Comparison of ENCODE assay signal across 27 cellular contexts in the genomic region with DNA sequence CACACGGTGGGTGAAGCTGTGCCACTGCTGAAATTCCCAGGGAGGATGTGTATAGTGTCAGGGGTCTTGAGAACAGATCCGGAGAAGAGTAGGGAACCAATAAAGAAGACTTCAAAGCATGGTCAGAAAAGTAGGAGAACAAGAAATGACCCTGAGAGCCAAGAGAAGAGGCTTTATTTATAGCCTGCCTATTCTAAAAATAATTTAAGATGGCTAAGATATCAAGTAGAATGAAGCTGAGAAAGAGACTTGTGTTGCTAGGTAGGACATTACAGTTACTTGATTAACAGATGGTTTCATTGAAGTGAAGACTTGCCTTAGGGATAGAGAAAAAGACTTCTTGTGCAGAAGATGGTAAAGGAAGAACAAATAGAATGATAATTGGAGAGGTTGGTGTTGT.
"Had no signal": no experiment of that assay in that cellular context is flagged by ENCODE, and none has a peak within 500 bp of the region (broad histone marks: within the 10 kb centered on the region; RNA-seq: fewer than 3 reads in every experiment).

No MANE protein-coding gene starts in this region.

- H3K4me3 ChIP-seq: adrenal gland, body of pancreas, colonic mucosa, heart left ventricle had no signal

- H3K9me3 ChIP-seq: adrenal gland had no signal

- ATAC-seq: activated CD4-positive, alpha-beta T cell treated with anti-CD3 and anti-CD28 coated beads for 36 hours; activated CD8-positive, alpha-beta memory T cell treated with anti-CD3 and anti-CD28 coated beads, Interleukin-2, amount 10 ng/mL, durations not matched to agents 7 days and 5 days; activated CD8-positive, alpha-beta T cell treated with anti-CD3 and anti-CD28 coated beads, Interleukin-2, amount 10 ng/mL, durations not matched to agents 7 days and 5 days; activated naive CD8-positive, alpha-beta T cell treated with anti-CD3 and anti-CD28 coated beads, Interleukin-2, amount 50 U/mL, for 24 hours; activated T-cell treated with anti-CD3 and anti-CD28 coated beads, Interleukin-2, amount 50 U/mL, for 72 hours; body of pancreas; esophagus mucosa; heart left ventricle had no signal

- DNase-seq: activated CD4-positive, alpha-beta memory T cell treated with anti-CD3 and anti-CD28 coated beads for 36 hours; activated CD4-positive, alpha-beta T cell treated with anti-CD3 and anti-CD28 coated beads for 36 hours; activated CD4-positive, alpha-beta T cell treated with anti-CD3 and anti-CD28 coated beads, Interleukin-2, amount 10 ng/mL, durations not matched to agents 24 days and 14 days; activated CD4-positive, CD25-positive, alpha-beta regulatory T cell; activated CD4-positive, CD25-positive, alpha-beta regulatory T cell treated with anti-CD3 and anti-CD28 coated beads, Interleukin-2, amount 50 U/mL, for 72 hours; activated CD8-positive, alpha-beta memory T cell treated with anti-CD3 and anti-CD28 coated beads, Interleukin-2, amount 10 ng/mL, durations not matched to agents 7 days and 5 days; activated CD8-positive, alpha-beta memory T cell treated with anti-CD3 and anti-CD28 coated beads, Interleukin-2, amount 50 U/mL, for 4 hours; activated CD8-positive, alpha-beta T cell treated with anti-CD3 and anti-CD28 coated beads, Interleukin-2, amount 10 ng/mL, durations not matched to agents 7 days and 5 days; activated gamma-delta T cell; activated naive CD4-positive, alpha-beta T cell; activated naive CD4-positive, alpha-beta T cell treated with anti-CD3 and anti-CD28 coated beads, Interleukin-2, amount 50 U/mL, for 16 hours; activated naive CD8-positive, alpha-beta T cell treated with anti-CD3 and anti-CD28 coated beads for 36 hours; activated naive CD8-positive, alpha-beta T cell treated with anti-CD3 and anti-CD28 coated beads, Interleukin-2, amount 50 U/mL, for 24 hours; activated T-cell treated with anti-CD3 and anti-CD28 coated beads, Interleukin-2, amount 50 U/mL, for 1 hour; activated T-cell treated with anti-CD3 and anti-CD28 coated beads, Interleukin-2, amount 50 U/mL, for 72 hours; adrenal gland; amygdala; aorta; body of pancreas; caudate nucleus; colonic mucosa; effector CD8-positive, alpha-beta T cell; foreskin fibroblast; glutamatergic neuron; heart left ventricle; T-helper 2 cell had no signal

- H3K27me3 Mint-ChIP-seq: activated CD4-positive, alpha-beta memory T cell treated with anti-CD3 and anti-CD28 coated beads for 36 hours; activated CD4-positive, alpha-beta T cell treated with anti-CD3 and anti-CD28 coated beads for 36 hours; activated CD4-positive, alpha-beta T cell treated with anti-CD3 and anti-CD28 coated beads, Interleukin-2, amount 10 ng/mL, durations not matched to agents 24 days and 14 days; activated CD8-positive, alpha-beta memory T cell treated with anti-CD3 and anti-CD28 coated beads, Interleukin-2, amount 10 ng/mL, durations not matched to agents 7 days and 5 days; activated naive CD8-positive, alpha-beta T cell treated with anti-CD3 and anti-CD28 coated beads for 36 hours; activated naive CD8-positive, alpha-beta T cell treated with anti-CD3 and anti-CD28 coated beads, Interleukin-2, amount 50 U/mL, for 24 hours had no signal

- H3K36me3 ChIP-seq: adrenal gland, colonic mucosa, heart left ventricle had no signal

- H3K4me3 Mint-ChIP-seq: activated CD4-positive, alpha-beta memory T cell treated with anti-CD3 and anti-CD28 coated beads for 36 hours; activated CD4-positive, alpha-beta T cell treated with anti-CD3 and anti-CD28 coated beads for 36 hours; activated CD4-positive, alpha-beta T cell treated with anti-CD3 and anti-CD28 coated beads, Interleukin-2, amount 10 ng/mL, durations not matched to agents 24 days and 14 days; activated CD8-positive, alpha-beta memory T cell treated with anti-CD3 and anti-CD28 coated beads, Interleukin-2, amount 10 ng/mL, durations not matched to agents 7 days and 5 days; activated CD8-positive, alpha-beta T cell treated with anti-CD3 and anti-CD28 coated beads, Interleukin-2, amount 10 ng/mL, durations not matched to agents 7 days and 5 days; activated naive CD8-positive, alpha-beta T cell treated with anti-CD3 and anti-CD28 coated beads for 36 hours; activated naive CD8-positive, alpha-beta T cell treated with anti-CD3 and anti-CD28 coated beads, Interleukin-2, amount 50 U/mL, for 24 hours; activated T-cell treated with anti-CD3 and anti-CD28 coated beads, Interleukin-2, amount 50 U/mL, for 72 hours had no signal

- H3K27ac ChIP-seq: adrenal gland, body of pancreas, colonic mucosa, heart left ventricle had no signal

- H3K27ac Mint-ChIP-seq: activated CD4-positive, alpha-beta memory T cell treated with anti-CD3 and anti-CD28 coated beads for 36 hours; activated CD4-positive, alpha-beta T cell treated with anti-CD3 and anti-CD28 coated beads for 36 hours; activated CD4-positive, alpha-beta T cell treated with anti-CD3 and anti-CD28 coated beads, Interleukin-2, amount 10 ng/mL, durations not matched to agents 24 days and 14 days; activated CD8-positive, alpha-beta memory T cell treated with anti-CD3 and anti-CD28 coated beads, Interleukin-2, amount 10 ng/mL, durations not matched to agents 7 days and 5 days; activated CD8-positive, alpha-beta T cell treated with anti-CD3 and anti-CD28 coated beads, Interleukin-2, amount 10 ng/mL, durations not matched to agents 7 days and 5 days; activated naive CD8-positive, alpha-beta T cell treated with anti-CD3 and anti-CD28 coated beads for 36 hours; activated naive CD8-positive, alpha-beta T cell treated with anti-CD3 and anti-CD28 coated beads, Interleukin-2, amount 50 U/mL, for 24 hours; activated T-cell treated with anti-CD3 and anti-CD28 coated beads, Interleukin-2, amount 50 U/mL, for 72 hours had no signal

- H3K4me1 ChIP-seq: colonic mucosa had no signal

- H3K27me3 ChIP-seq: adrenal gland, body of pancreas, colonic mucosa, heart left ventricle had no signal
